ENCODE assay signal across 1 cellular context in the genomic region with DNA sequence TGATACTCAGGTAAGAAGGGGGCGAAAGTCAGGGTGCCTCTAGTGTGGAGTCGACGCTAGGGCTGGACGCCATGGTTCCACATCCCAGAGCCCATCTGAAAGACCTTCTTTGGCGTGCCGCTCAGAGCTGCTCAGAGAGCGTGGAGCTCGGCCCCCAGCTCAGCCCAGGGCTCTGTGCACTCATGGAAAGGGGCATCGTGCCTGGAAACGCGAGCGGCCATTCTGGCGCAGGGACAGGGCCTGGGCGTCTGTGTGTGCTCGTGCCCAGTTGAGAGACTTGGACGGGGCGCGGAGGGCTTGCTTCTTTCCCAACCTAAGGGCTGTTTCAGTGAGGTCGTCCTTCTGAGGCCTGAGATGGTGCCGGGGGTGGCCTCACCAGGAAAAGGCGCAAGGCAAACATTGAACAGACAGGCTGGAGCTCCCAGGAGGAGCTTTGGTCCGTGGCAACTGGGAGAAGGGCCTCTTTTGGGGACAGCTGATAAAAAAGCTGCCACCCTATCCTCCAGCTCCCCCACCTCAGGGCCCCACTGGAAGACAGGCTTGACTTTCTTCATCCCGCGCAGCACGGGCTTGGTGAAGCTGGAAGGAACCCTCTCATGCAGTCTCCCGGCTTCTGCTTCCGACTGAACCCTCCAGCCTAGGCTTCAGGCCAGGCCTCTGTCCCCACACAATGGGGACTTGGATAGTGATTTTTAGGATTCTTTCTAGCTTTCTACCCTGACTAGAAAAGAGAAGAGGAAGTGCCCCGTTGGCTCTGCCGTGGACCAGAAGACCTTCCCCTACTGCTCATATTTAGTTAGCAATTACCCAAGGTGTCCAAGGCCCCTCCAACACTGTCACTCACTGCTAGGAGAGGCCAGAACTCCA.
TF ChIP-seq lines count a peak whose summit lies in the region.

No MANE protein-coding gene starts in this region.

TF ChIP-seq in H1, 55 proteins besides CTCF, POLR2A, EP300 and RAD21:
- TF ChIP-seq TCF12 (IDR thresholded peaks at IDR 0.05; ENCODE audit: low read depth, low read length) (no peak), RBBP5 (IDR thresholded peaks at IDR 0.05; ENCODE audit: borderline replicate concordance, low read depth, low read length) (no peak), CBX8 (IDR thresholded peaks at IDR 0.05; ENCODE audit: borderline replicate concordance, low read depth, low read length) (no peak), TEAD4 (IDR thresholded peaks at IDR 0.05; ENCODE audit: low read depth, low read length) (no peak), SIRT6 (IDR thresholded peaks at IDR 0.05; ENCODE audit: low read length) (no peak), CTBP2 (IDR thresholded peaks at IDR 0.05; ENCODE audit: borderline replicate concordance, insufficient read depth, insufficient read length, low read length) (no peak)
- TF ChIP-seq, protein P1, sequence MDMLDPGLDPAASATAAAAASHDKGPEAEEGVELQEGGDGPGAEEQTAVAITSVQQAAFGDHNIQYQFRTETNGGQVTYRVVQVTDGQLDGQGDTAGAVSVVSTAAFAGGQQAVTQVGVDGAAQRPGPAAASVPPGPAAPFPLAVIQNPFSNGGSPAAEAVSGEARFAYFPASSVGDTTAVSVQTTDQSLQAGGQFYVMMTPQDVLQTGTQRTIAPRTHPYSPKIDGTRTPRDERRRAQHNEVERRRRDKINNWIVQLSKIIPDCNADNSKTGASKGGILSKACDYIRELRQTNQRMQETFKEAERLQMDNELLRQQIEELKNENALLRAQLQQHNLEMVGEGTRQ (IDR thresholded peaks at IDR 0.05; ENCODE audit: low read length), result no peak
- TF ChIP-seq, protein P2, sequence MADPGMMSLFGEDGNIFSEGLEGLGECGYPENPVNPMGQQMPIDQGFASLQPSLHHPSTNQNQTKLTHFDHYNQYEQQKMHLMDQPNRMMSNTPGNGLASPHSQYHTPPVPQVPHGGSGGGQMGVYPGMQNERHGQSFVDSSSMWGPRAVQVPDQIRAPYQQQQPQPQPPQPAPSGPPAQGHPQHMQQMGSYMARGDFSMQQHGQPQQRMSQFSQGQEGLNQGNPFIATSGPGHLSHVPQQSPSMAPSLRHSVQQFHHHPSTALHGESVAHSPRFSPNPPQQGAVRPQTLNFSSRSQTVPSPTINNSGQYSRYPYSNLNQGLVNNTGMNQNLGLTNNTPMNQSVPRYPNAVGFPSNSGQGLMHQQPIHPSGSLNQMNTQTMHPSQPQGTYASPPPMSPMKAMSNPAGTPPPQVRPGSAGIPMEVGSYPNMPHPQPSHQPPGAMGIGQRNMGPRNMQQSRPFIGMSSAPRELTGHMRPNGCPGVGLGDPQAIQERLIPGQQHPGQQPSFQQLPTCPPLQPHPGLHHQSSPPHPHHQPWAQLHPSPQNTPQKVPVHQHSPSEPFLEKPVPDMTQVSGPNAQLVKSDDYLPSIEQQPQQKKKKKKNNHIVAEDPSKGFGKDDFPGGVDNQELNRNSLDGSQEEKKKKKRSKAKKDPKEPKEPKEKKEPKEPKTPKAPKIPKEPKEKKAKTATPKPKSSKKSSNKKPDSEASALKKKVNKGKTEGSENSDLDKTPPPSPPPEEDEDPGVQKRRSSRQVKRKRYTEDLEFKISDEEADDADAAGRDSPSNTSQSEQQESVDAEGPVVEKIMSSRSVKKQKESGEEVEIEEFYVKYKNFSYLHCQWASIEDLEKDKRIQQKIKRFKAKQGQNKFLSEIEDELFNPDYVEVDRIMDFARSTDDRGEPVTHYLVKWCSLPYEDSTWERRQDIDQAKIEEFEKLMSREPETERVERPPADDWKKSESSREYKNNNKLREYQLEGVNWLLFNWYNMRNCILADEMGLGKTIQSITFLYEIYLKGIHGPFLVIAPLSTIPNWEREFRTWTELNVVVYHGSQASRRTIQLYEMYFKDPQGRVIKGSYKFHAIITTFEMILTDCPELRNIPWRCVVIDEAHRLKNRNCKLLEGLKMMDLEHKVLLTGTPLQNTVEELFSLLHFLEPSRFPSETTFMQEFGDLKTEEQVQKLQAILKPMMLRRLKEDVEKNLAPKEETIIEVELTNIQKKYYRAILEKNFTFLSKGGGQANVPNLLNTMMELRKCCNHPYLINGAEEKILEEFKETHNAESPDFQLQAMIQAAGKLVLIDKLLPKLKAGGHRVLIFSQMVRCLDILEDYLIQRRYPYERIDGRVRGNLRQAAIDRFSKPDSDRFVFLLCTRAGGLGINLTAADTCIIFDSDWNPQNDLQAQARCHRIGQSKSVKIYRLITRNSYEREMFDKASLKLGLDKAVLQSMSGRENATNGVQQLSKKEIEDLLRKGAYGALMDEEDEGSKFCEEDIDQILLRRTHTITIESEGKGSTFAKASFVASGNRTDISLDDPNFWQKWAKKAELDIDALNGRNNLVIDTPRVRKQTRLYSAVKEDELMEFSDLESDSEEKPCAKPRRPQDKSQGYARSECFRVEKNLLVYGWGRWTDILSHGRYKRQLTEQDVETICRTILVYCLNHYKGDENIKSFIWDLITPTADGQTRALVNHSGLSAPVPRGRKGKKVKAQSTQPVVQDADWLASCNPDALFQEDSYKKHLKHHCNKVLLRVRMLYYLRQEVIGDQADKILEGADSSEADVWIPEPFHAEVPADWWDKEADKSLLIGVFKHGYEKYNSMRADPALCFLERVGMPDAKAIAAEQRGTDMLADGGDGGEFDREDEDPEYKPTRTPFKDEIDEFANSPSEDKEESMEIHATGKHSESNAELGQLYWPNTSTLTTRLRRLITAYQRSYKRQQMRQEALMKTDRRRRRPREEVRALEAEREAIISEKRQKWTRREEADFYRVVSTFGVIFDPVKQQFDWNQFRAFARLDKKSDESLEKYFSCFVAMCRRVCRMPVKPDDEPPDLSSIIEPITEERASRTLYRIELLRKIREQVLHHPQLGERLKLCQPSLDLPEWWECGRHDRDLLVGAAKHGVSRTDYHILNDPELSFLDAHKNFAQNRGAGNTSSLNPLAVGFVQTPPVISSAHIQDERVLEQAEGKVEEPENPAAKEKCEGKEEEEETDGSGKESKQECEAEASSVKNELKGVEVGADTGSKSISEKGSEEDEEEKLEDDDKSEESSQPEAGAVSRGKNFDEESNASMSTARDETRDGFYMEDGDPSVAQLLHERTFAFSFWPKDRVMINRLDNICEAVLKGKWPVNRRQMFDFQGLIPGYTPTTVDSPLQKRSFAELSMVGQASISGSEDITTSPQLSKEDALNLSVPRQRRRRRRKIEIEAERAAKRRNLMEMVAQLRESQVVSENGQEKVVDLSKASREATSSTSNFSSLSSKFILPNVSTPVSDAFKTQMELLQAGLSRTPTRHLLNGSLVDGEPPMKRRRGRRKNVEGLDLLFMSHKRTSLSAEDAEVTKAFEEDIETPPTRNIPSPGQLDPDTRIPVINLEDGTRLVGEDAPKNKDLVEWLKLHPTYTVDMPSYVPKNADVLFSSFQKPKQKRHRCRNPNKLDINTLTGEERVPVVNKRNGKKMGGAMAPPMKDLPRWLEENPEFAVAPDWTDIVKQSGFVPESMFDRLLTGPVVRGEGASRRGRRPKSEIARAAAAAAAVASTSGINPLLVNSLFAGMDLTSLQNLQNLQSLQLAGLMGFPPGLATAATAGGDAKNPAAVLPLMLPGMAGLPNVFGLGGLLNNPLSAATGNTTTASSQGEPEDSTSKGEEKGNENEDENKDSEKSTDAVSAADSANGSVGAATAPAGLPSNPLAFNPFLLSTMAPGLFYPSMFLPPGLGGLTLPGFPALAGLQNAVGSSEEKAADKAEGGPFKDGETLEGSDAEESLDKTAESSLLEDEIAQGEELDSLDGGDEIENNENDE (IDR thresholded peaks at IDR 0.05; ENCODE audit: insufficient replicate concordance, low read length), result no peak
